Comparison of ENCODE assay signal across 8 cellular contexts in genomic region chr1:154943649-154944421, GRCh38. TPM values are rescaled to one million over a fixed set of nuclear protein-coding genes. Genes with fewer than 3 reads are reported as not detected.
DNase-seq lines count a peak whose midpoint lies in the region; ATAC-seq and TF ChIP-seq lines count a peak whose summit lies in the region.

No MANE protein-coding gene starts in this region.

- H3K36me3 ChIP-seq in HAP-1 (replicated peaks) (no peaks in the 10 kb centered on the region), adrenal gland (replicated peaks in 1 of 2) (peaks cover 0 to 32% of the 10 kb centered on the region in 2 donors)

- peak; percentile 76 for TF ChIP-seq CTCF in CD4-positive, alpha-beta T cell (IDR thresholded peaks at IDR 0.05)
- peak; percentile 48 to 71 (median 61) for TF ChIP-seq CTCF in adrenal gland (IDR thresholded peaks at IDR 0.05)

- H3K4me3 ChIP-seq in HAP-1 (no peak overlapping the region), adrenal gland (no peak overlapping the region)

- CTCF ChIA-PET in CD4-positive, alpha-beta T cell (lab: Charles Lee): interaction anchor here (0.6 to 1.1 kb wide), 5 partner anchors 18 to 335 kb away, joined by 3 to 5 read pairs (median 3); partner anchors contain the start of gene PYGO2

- POLR2A ChIA-PET in CD4-positive, alpha-beta T cell (lab: Charles Lee): interaction anchor here (1.2 kb wide), 3 partner anchors 68 to 384 kb away, joined by 3 to 6 read pairs (median 4); no protein-coding TSS in a partner anchor

- H3K4me3 Mint-ChIP-seq in CD4-positive, alpha-beta T cell: peak overlapping the region; percentile 61
- no peak overlapping the region for H3K4me3 Mint-ChIP-seq in immature natural killer cell

- ATAC-seq in CD4-positive, alpha-beta T cell (ENCODE audit: poor library complexity): peak; percentile 33
- ATAC-seq in HG03378 (IDR thresholded peaks at IDR 0.05; ENCODE audit: unreplicated experiment) (no peak), HG03108 (IDR thresholded peaks at IDR 0.05; ENCODE audit: unreplicated experiment) (no peak)

- H3K27me3 ChIP-seq in CD4-positive, alpha-beta T cell (ENCODE audit: control insufficient read depth, insufficient read depth, low read length): no peaks in the 10 kb centered on the region
- no peaks in the 10 kb centered on the region for H3K27me3 ChIP-seq in HAP-1 (ENCODE audit: low read depth)
- no peaks in the 10 kb centered on the region for H3K27me3 ChIP-seq in adrenal gland

- H3K27me3 Mint-ChIP-seq in CD4-positive, alpha-beta T cell: no peaks in the 10 kb centered on the region
- H3K27me3 Mint-ChIP-seq in immature natural killer cell (ENCODE audit: low read depth in 3 of 3): peaks cover 0 to 7% (median 0%) of the 10 kb centered on the region in 3 donors

- peaks cover 57% of the 10 kb centered on the region for H3K36me3 Mint-ChIP-seq in CD4-positive, alpha-beta T cell (ENCODE audit: low read depth)
- peaks cover 3 to 9% (median 3%) of the 10 kb centered on the region in 3 donors for H3K36me3 Mint-ChIP-seq in immature natural killer cell

- H3K9me3 Mint-ChIP-seq in CD4-positive, alpha-beta T cell: no peaks in the 10 kb centered on the region
- no peaks in the 10 kb centered on the region for H3K9me3 Mint-ChIP-seq in immature natural killer cell

- 28 to 42% (median 36%) methylated on average over 6 of the region's 6 CpGs for WGBS in adrenal gland, 4 donors

- H3K9me3 ChIP-seq in CD4-positive, alpha-beta T cell (ENCODE audit: control insufficient read depth, low read length): no peaks in the 10 kb centered on the region
- H3K9me3 ChIP-seq in HAP-1 (no peaks in the 10 kb centered on the region), adrenal gland (replicated peaks in 1 of 3) (no peaks in the 10 kb centered on the region)

- H3K4me1 Mint-ChIP-seq in CD4-positive, alpha-beta T cell (ENCODE audit: low read depth): peaks cover 60% of the 10 kb centered on the region
- peaks cover 11 to 12% of the 10 kb centered on the region in 2 donors for H3K4me1 Mint-ChIP-seq in immature natural killer cell

- intact Hi-C loops in CD4-positive, alpha-beta T cell (cut with DNase I, micrococcal nuclease): no loop called here
- intact Hi-C loops in adrenal gland (cut with DNase I): no loop called here

- peaks cover 19% of the 10 kb centered on the region for H3K4me1 ChIP-seq in HAP-1
- peaks cover 33 to 52% of the 10 kb centered on the region in 2 donors for H3K4me1 ChIP-seq in adrenal gland (replicated peaks in 1 of 2)

- DNase-seq in CD4-positive, alpha-beta T cell: peak in 6 of 10 experiments; percentile 27 to 47 (median 34)
- DNase-seq in HAP-1 (ENCODE audit: low spot score in 2 of 2) (peak; percentile 58 to 75), OCI-M1 (lab: John Stamatoyannopoulos, UW) (peak; percentile 86), adrenal gland (peak in 1 of 7 donors; percentile 47), immature natural killer cell (no peak)
- peak in 4 of 6 experiments; percentile 20 to 30 (median 24) for DNase-seq in stimulated activated naive CD4-positive, alpha-beta T cell (lab: John Stamatoyannopoulos, UW)

- H3K27ac Mint-ChIP-seq in CD4-positive, alpha-beta T cell: peak overlapping the region; percentile 94
- H3K27ac Mint-ChIP-seq in immature natural killer cell: peak overlapping the region; percentile 37 to 76 (median 57)

- in situ Hi-C loops in HAP-1 (cut with MboI; ENCODE audit: low sequenced_read_pairs): no loop called here

- TF ChIP-seq POLR2A in adrenal gland (IDR thresholded peaks at IDR 0.05): no peak

- H3K27ac ChIP-seq in CD4-positive, alpha-beta T cell (ENCODE audit: low read depth, low read length): peak overlapping the region; percentile 62
- H3K27ac ChIP-seq in adrenal gland: peak overlapping the region; percentile 0 to 89 (median 68)

RNA-seq across cellular contexts. Expression of gene PMVK, which starts 7.3 kb away (rescaled TPM):
- 1 to 10 TPM; 6.6 to 7.4 TPM for total RNA-seq in CD4-positive, alpha-beta T cell
- 10 to 100 TPM; 12.6 to 70.0 (median 43.4) TPM for total RNA-seq in adrenal gland
- polyA plus RNA-seq in adrenal gland: 10 to 100 TPM; 41.4 to 45.1 (median 42.1) TPM
- 10 to 100 TPM; 52.5 to 53.8 (median 53.6) TPM for polyA plus RNA-seq in immature natural killer cell

RNA-seq across cellular contexts. Expression of gene PBXIP1, which starts 12.1 kb away (rescaled TPM):
- total RNA-seq in CD4-positive, alpha-beta T cell: 100 to 1,000 TPM; 434 to 440 TPM
- 100 to 1,000 TPM; 120 to 342 (median 271) TPM for total RNA-seq in adrenal gland
- polyA plus RNA-seq in adrenal gland: 100 to 1,000 TPM in 2 of 3 donors, 10 to 100 TPM in 1; 97.0 to 184 (median 110) TPM
- 100 to 1,000 TPM in 1 of 3 donors, 10 to 100 TPM in 2; 45.1 to 117 (median 94.6) TPM for polyA plus RNA-seq in immature natural killer cell

RNA-seq across cellular contexts. Expression of gene PYGO2, which starts 17.7 kb away (rescaled TPM):
- total RNA-seq in CD4-positive, alpha-beta T cell: 10 to 100 TPM; 30.3 to 32.8 TPM
- 10 to 100 TPM; 26.2 to 61.1 (median 43.4) TPM for total RNA-seq in adrenal gland
- polyA plus RNA-seq in adrenal gland: 10 to 100 TPM; 28.2 to 44.1 (median 29.2) TPM
- 10 to 100 TPM; 15.0 to 39.1 (median 15.4) TPM for polyA plus RNA-seq in immature natural killer cell

RNA-seq across cellular contexts. Expression of gene SHC1, which starts 26.7 kb away (rescaled TPM):
- total RNA-seq in CD4-positive, alpha-beta T cell: 10 to 100 TPM; 59.9 to 60.0 TPM
- total RNA-seq in adrenal gland: 100 to 1,000 TPM in 7 of 8 donors, 10 to 100 TPM in 1; 86.2 to 240 (median 126) TPM
- polyA plus RNA-seq in adrenal gland (100 to 1,000 TPM; 167 to 260 (median 249) TPM), immature natural killer cell (10 to 100 TPM; 32.3 to 49.4 (median 42.5) TPM)

RNA-seq across cellular contexts. Expression of gene CKS1B, which starts 30.6 kb away (rescaled TPM):
- 1 to 10 TPM; 1.4 to 3.9 TPM for total RNA-seq in CD4-positive, alpha-beta T cell
- 10 to 100 TPM; 23.2 to 41.4 (median 29.5) TPM for total RNA-seq in adrenal gland
- polyA plus RNA-seq in adrenal gland (10 to 100 TPM; 12.4 to 51.0 (median 22.3) TPM), immature natural killer cell (10 to 100 TPM; 59.5 to 82.7 (median 67.5) TPM)

Comparison
In these comparisons a context has a peak if more than half of its experiments do, and no peak if none do; other contexts are left out.
1. DNase-seq: peak in CD4-positive, alpha-beta T cell (6 of 10), HAP-1 (2 of 2), OCI-M1 (single experiment) and stimulated activated naive CD4-positive, alpha-beta T cell (4 of 6); none in immature natural killer cell (0 of 3).